Comparison of ENCODE assay signal across 24 cellular contexts in genomic region chr15:38150794-38151193, GRCh38.
DNase-seq lines count a peak whose midpoint lies in the region; ATAC-seq, FAIRE-seq and TF ChIP-seq lines count a peak whose summit lies in the region.
"Had no signal": no experiment of that assay in that cellular context is flagged by ENCODE, and none has a peak within 500 bp of the region (broad histone marks: within the 10 kb centered on the region; RNA-seq: fewer than 3 reads in every experiment).

No MANE protein-coding gene starts in this region.

- peaks cover 22% of the 10 kb centered on the region for H3K9me3 Mint-ChIP-seq in astrocyte (ENCODE audit: unreplicated experiment)

- H2AFZ ChIP-seq in astrocyte (ENCODE audit: low read depth, low read length), result no peak overlapping the region
- no peak overlapping the region for H2AFZ ChIP-seq in K562 (ENCODE audit: low read depth, low read length)
- H2AFZ ChIP-seq in smooth muscle cell (ENCODE audit: low read depth), result no peak overlapping the region

- in situ Hi-C loops in K562 (cut with MboI), result no loop called here

- H3K36me3 Mint-ChIP-seq in astrocyte (ENCODE audit: low read depth, unreplicated experiment), result peaks cover 3% of the 10 kb centered on the region
- H3K36me3 Mint-ChIP-seq: CD14-positive monocyte; CD4-positive, alpha-beta memory T cell; CD4-positive, CD25-positive, alpha-beta regulatory T cell; CD8-positive, alpha-beta memory T cell had no signal

- BruUV-seq in K562 (replicated peaks; lab: Mats Ljungman, UMichigan), result no TSS peak

- H3F3A ChIP-seq in smooth muscle cell (ENCODE audit: low read depth), result no peaks in the 10 kb centered on the region

- CTCF ChIA-PET in K562 (lab: Yijun Ruan, JAX; ENCODE audit: low intra/inter-chr PET ratio), result no interaction called here

- H3K27me3 Mint-ChIP-seq in astrocyte (ENCODE audit: low read depth, unreplicated experiment), result no peaks in the 10 kb centered on the region

- ATAC-seq in K562, result no peak
- ATAC-seq: GM12878 had no signal

- no peak for DNase-seq in astrocyte (ENCODE audit: low read depth)
- DNase-seq in K562 (ENCODE audit: extremely low read depth in 1 of 4, low spot score in 3 of 4), result no peak
- DNase-seq in smooth muscle cell (lab: John Stamatoyannopoulos, UW; ENCODE audit: unreplicated experiment), result no peak
- no peak for DNase-seq in mucosa of gallbladder (ENCODE audit: low spot score)
- no peak for DNase-seq in globus pallidus (ENCODE audit: low spot score)
- DNase-seq: 8988T; ACHN; BE2C; C1 segment of cervical spinal cord; CD4-positive, alpha-beta memory T cell; CD4-positive, CD25-positive, alpha-beta regulatory T cell; CD8-positive, alpha-beta memory T cell; COR-L47; DMS 273 treated with DMSO at 0.1 percent for 48 hours; DMS153; DMS79; DND-41; EL; GDM1 had no signal

- H3K4me3 ChIP-seq in astrocyte (ENCODE audit: insufficient read depth, low read depth, low read length), result no peak overlapping the region
- no peak overlapping the region for H3K4me3 ChIP-seq in K562
- peak overlapping the region; percentile 2 for H3K4me3 ChIP-seq in smooth muscle cell
- H3K4me3 ChIP-seq: BLaER1, GM12878 had no signal

- POLR2A ChIA-PET in K562 (lab: Yijun Ruan, JAX), result no interaction called here

- no peak for TF ChIP-seq POLR2A in K562 (conservative IDR thresholded peaks at IDR 0.05)

- H4K20me1 ChIP-seq in astrocyte (ENCODE audit: insufficient read depth, low read length) (no peaks in the 10 kb centered on the region), K562 (replicated peaks; ENCODE audit: control insufficient read depth, insufficient read depth, low read length) (no peaks in the 10 kb centered on the region), smooth muscle cell (ENCODE audit: low read depth) (no peaks in the 10 kb centered on the region)
- H4K20me1 ChIP-seq: BLaER1 had no signal

- H3K27me3 ChIP-seq in astrocyte (ENCODE audit: insufficient read depth, low read length), result no peaks in the 10 kb centered on the region
- H3K27me3 ChIP-seq in K562 (ENCODE audit: control insufficient read depth in 2 of 2, insufficient read depth in 2 of 2, low read length in 2 of 2), result no peaks in the 10 kb centered on the region
- H3K27me3 ChIP-seq in smooth muscle cell (ENCODE audit: low read depth), result no peaks in the 10 kb centered on the region
- H3K27me3 ChIP-seq: BE2C, BLaER1 had no signal

- H3K9ac ChIP-seq in astrocyte (ENCODE audit: low read length) (no peak overlapping the region), K562 (ENCODE audit: insufficient read depth in 1 of 2, low read depth in 2 of 2, low read length in 2 of 2) (no peak overlapping the region), smooth muscle cell (ENCODE audit: low read depth) (no peak overlapping the region)
- H3K9ac ChIP-seq: BLaER1 had no signal

- intact Hi-C loops in K562 (cut with micrococcal nuclease), result no loop called here

- WGBS in K562 (ENCODE audit: insufficient coverage, low coverage, missing lambda C conversion rate), result 0% methylated on average over 2 of the region's 2 CpGs
- 94% methylated on average over 2 of the region's 2 CpGs for WGBS in smooth muscle cell (ENCODE audit: low lambda C conversion rate)

- no peak overlapping the region for H3K4me2 ChIP-seq in astrocyte (ENCODE audit: low read length)
- no peak overlapping the region for H3K4me2 ChIP-seq in K562 (ENCODE audit: insufficient read depth, low read length)
- H3K4me2 ChIP-seq in smooth muscle cell, result no peak overlapping the region
- H3K4me2 ChIP-seq: BLaER1 had no signal

- TF ChIP-seq CTCF in astrocyte (IDR thresholded peaks at IDR 0.05; ENCODE audit: insufficient read depth, low read depth, low read length) (no peak), K562 (IDR thresholded peaks at IDR 0.05 in 2 of 3, conservative IDR thresholded peaks at IDR 0.05 in 1 of 3; ENCODE audit: insufficient read depth in 2 of 3, low read depth in 1 of 3, low read length in 3 of 3) (no peak), smooth muscle cell (IDR thresholded peaks at IDR 0.05; ENCODE audit: borderline replicate concordance, insufficient read depth, poor library complexity, severe bottlenecking) (no peak)

- no peak for TF ChIP-seq RAD21 in K562 (CRISPR knock-in tag; conservative IDR thresholded peaks at IDR 0.05 in 1 of 2, IDR thresholded peaks at IDR 0.05 in 1 of 2)

- H3K27ac Mint-ChIP-seq in astrocyte (ENCODE audit: unreplicated experiment), result no peak overlapping the region
- H3K27ac Mint-ChIP-seq: CD4-positive, CD25-positive, alpha-beta regulatory T cell; CD8-positive, alpha-beta memory T cell had no signal

- TF ChIP-seq EP300 in K562 (IDR thresholded peaks at IDR 0.05; ENCODE audit: low read length), result no peak

- H3K36me3 ChIP-seq in astrocyte (ENCODE audit: insufficient read depth, low read length) (no peaks in the 10 kb centered on the region), K562 (ENCODE audit: control insufficient read depth, insufficient read depth, low read length) (no peaks in the 10 kb centered on the region), smooth muscle cell (ENCODE audit: low read depth) (no peaks in the 10 kb centered on the region)
- H3K36me3 ChIP-seq: BE2C, BLaER1 had no signal

- no peaks in the 10 kb centered on the region for H3K79me2 ChIP-seq in astrocyte (ENCODE audit: insufficient read depth, low read length)
- H3K79me2 ChIP-seq in K562 (ENCODE audit: control insufficient read depth, insufficient read depth, low read length), result no peaks in the 10 kb centered on the region
- no peaks in the 10 kb centered on the region for H3K79me2 ChIP-seq in smooth muscle cell (ENCODE audit: low read depth)

- no peaks in the 10 kb centered on the region for H3K9me1 ChIP-seq in K562 (ENCODE audit: control insufficient read depth, insufficient read depth, low read length)

- H3K9me3 ChIP-seq in astrocyte (ENCODE audit: insufficient read depth, low read depth, low read length) (no peaks in the 10 kb centered on the region), K562 (replicated peaks; ENCODE audit: control insufficient read depth, insufficient read depth, low read depth, low read length) (no peaks in the 10 kb centered on the region), smooth muscle cell (replicated peaks; ENCODE audit: low read depth) (peaks cover 21% of the 10 kb centered on the region)
- H3K9me3 ChIP-seq: BE2C had no signal

- peak; percentile 26 for FAIRE-seq in astrocyte (lab: Jason Lieb, UNC)
- no peak for FAIRE-seq in K562 (lab: Jason Lieb, UNC)
- FAIRE-seq: A204.1, GM12878, GM12892 had no signal

- no peak overlapping the region for H3K27ac ChIP-seq in astrocyte (ENCODE audit: low read depth, low read length)
- H3K27ac ChIP-seq in K562 (ENCODE audit: extremely low read depth, low read depth, low read length), result no peak overlapping the region
- no peak overlapping the region for H3K27ac ChIP-seq in smooth muscle cell (ENCODE audit: low read depth)
- H3K27ac ChIP-seq: BLaER1 had no signal

- H3K4me1 ChIP-seq in astrocyte (ENCODE audit: insufficient read depth, low read length) (peaks cover 3% of the 10 kb centered on the region), K562 (replicated peaks in 1 of 2; ENCODE audit: control insufficient read depth in 2 of 2, insufficient read depth in 2 of 2, low read length in 2 of 2) (no peaks in the 10 kb centered on the region), smooth muscle cell (ENCODE audit: low read depth) (peaks cover 6% of the 10 kb centered on the region)
- H3K4me1 ChIP-seq: BE2C had no signal

- no peak overlapping the region for H3K4me3 Mint-ChIP-seq in astrocyte (ENCODE audit: unreplicated experiment)
- H3K4me3 Mint-ChIP-seq: CD14-positive monocyte; CD4-positive, alpha-beta memory T cell; CD4-positive, CD25-positive, alpha-beta regulatory T cell; CD8-positive, alpha-beta memory T cell had no signal

- no peaks in the 10 kb centered on the region for H3K4me1 Mint-ChIP-seq in astrocyte (ENCODE audit: low read depth, unreplicated experiment)

TF ChIP-seq in K562, 482 proteins besides CTCF, POLR2A, EP300 and RAD21:
- TF ChIP-seq TAF15 (IDR thresholded peaks at IDR 0.05; ENCODE audit: low read depth, low read length) (no peak), ZNF324 (CRISPR knock-in tag; IDR thresholded peaks at IDR 0.05) (peak; percentile 91), NFXL1 (CRISPR knock-in tag; IDR thresholded peaks at IDR 0.05) (no peak)
